ENCODE assay signal across 16 cellular contexts in the genomic region with DNA sequence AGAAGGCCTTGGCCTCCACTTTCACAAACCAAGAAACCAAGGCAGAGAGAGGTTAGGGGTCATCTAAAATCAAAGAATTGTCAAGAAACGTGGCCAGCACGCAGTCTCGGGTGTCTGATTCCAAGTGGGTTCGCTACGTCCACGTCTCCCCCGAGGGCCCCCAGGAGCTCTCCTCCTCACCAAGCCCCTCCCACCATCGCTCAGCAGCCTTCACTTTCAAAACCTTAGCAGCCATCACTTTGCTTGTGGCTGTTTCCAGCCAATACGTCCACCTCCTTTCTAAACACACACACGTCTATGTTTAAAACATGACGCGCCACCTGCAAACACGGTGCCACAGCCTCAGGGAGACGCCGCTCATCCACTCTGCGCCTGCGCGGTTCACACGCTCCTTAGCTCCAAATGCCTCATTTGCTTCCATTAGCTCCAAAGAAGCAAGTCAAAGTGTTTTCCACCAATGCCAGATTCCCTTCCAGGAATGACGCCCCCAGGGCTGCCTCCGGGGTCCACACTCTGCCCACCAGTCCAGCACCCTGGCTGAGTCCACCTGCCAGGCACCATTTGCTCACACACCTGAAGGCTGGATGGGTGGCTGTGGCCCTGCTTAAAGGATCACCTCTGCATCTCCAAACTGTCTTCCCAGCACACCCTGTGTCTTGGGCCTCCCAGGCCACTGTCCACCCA. TPM values are rescaled to one million over a fixed set of nuclear protein-coding genes. Genes with fewer than 3 reads are reported as not detected.
DNase-seq lines count a peak whose midpoint lies in the region; ATAC-seq and TF ChIP-seq lines count a peak whose summit lies in the region.
"Had no signal": no experiment of that assay in that cellular context is flagged by ENCODE, and none has a peak within 500 bp of the region (broad histone marks: within the 10 kb centered on the region; RNA-seq: fewer than 3 reads in every experiment).

No MANE protein-coding gene starts in this region.

- H3K4me2 ChIP-seq in Loucy (ENCODE audit: low read depth, low read length, poor library complexity, severe bottlenecking) = peak overlapping the region; percentile 94

- intact Hi-C loops in Calu3 (cut with micrococcal nuclease; ENCODE audit: unreplicated experiment) = no loop called here

- no peak for DNase-seq in activated CD4-positive, alpha-beta T cell treated with anti-CD3 and anti-CD28 coated beads, Interleukin-2, amount 10 ng/mL, durations not matched to agents 7 days and 5 days
- DNase-seq in activated CD4-positive, alpha-beta T cell treated with anti-CD3 and anti-CD28 coated beads for 48 hours = no peak
- no peak for DNase-seq in effector memory CD8-positive, alpha-beta T cell
- DNase-seq in osteocyte (ENCODE audit: extremely low spot score, unreplicated experiment) = no peak
- DNase-seq in HuH-7 (ENCODE audit: low spot score) = no peak
- no peak for DNase-seq in Calu3
- DNase-seq: endodermal cell; Karpas-422; NCI-H2029; nucleus accumbens; stimulated activated CD4-positive, alpha-beta T cell treated with anti-CD3 and anti-CD28 coated beads, Interleukin-15, amount 100 ng/mL, for 24 hours; uterus had no signal

- H2AFZ ChIP-seq in Loucy (ENCODE audit: low read length) = no peak overlapping the region

- peaks cover 77% of the 10 kb centered on the region for H3K36me3 Mint-ChIP-seq in activated CD4-positive, alpha-beta T cell treated with anti-CD3 and anti-CD28 coated beads, Interleukin-2, amount 10 ng/mL, durations not matched to agents 7 days and 5 days (ENCODE audit: low read depth)
- H3K36me3 Mint-ChIP-seq in effector memory CD8-positive, alpha-beta T cell (ENCODE audit: insufficient read depth) = peaks cover 58% of the 10 kb centered on the region
- H3K36me3 Mint-ChIP-seq in osteocyte (ENCODE audit: unreplicated experiment) (peaks cover 3% of the 10 kb centered on the region), Calu3 (ENCODE audit: insufficient read depth, unreplicated experiment) (peaks cover 7% of the 10 kb centered on the region)

- peak overlapping the region; percentile 87 for H3K4me3 ChIP-seq in Loucy (ENCODE audit: low read length, poor library complexity, severe bottlenecking)
- H3K4me3 ChIP-seq: breast epithelium, uterus had no signal

- POLR2A ChIA-PET in activated CD4-positive, alpha-beta T cell treated with anti-CD3 and anti-CD28 coated beads, Interleukin-2, amount 10 ng/mL, durations not matched to agents 7 days and 5 days (lab: Charles Lee) = no interaction called here

- no peaks in the 10 kb centered on the region for H3K27me3 ChIP-seq in Loucy (ENCODE audit: insufficient read depth, low read length, poor library complexity, severe bottlenecking)
- H3K27me3 ChIP-seq: breast epithelium, uterus had no signal

- H3F3A ChIP-seq in Loucy (ENCODE audit: low read depth) = peaks cover 4% of the 10 kb centered on the region; the same call in 1 of the 2 replicates

- H3K36me3 ChIP-seq in Loucy (ENCODE audit: insufficient read depth, low read length) = no peaks in the 10 kb centered on the region
- H3K36me3 ChIP-seq: breast epithelium, uterus had no signal

- ATAC-seq in effector memory CD8-positive, alpha-beta T cell (replicated peaks) = no peak
- no peak for ATAC-seq in esophagus mucosa
- ATAC-seq: left lobe of liver had no signal

- BruUV-seq in Calu3 (replicated peaks; lab: Mats Ljungman, UMichigan) = no TSS peak

- TF ChIP-seq CTCF in Loucy (conservative IDR thresholded peaks at IDR 0.05; ENCODE audit: low read length) (no peak), osteocyte (IDR thresholded peaks at IDR 0.05) (no peak), Calu3 (IDR thresholded peaks at IDR 0.05; ENCODE audit: unreplicated experiment) (no peak)

- no peaks in the 10 kb centered on the region for H3K27me3 Mint-ChIP-seq in activated CD4-positive, alpha-beta T cell treated with anti-CD3 and anti-CD28 coated beads, Interleukin-2, amount 10 ng/mL, durations not matched to agents 7 days and 5 days
- H3K27me3 Mint-ChIP-seq in effector memory CD8-positive, alpha-beta T cell = no peaks in the 10 kb centered on the region
- H3K27me3 Mint-ChIP-seq in osteocyte (ENCODE audit: unreplicated experiment) (no peaks in the 10 kb centered on the region), Calu3 (ENCODE audit: unreplicated experiment) (no peaks in the 10 kb centered on the region)

- peak overlapping the region; percentile 87 for H3K9ac ChIP-seq in Loucy (ENCODE audit: low read depth, low read length, poor library complexity, severe bottlenecking)

- H4K20me1 ChIP-seq in Loucy (ENCODE audit: insufficient read depth, low read length, poor library complexity, severe bottlenecking) = peaks cover 20% of the 10 kb centered on the region

- peaks cover 76% of the 10 kb centered on the region for H3K4me1 Mint-ChIP-seq in activated CD4-positive, alpha-beta T cell treated with anti-CD3 and anti-CD28 coated beads, Interleukin-2, amount 10 ng/mL, durations not matched to agents 7 days and 5 days
- H3K4me1 Mint-ChIP-seq in effector memory CD8-positive, alpha-beta T cell (ENCODE audit: low read depth in 2 of 2) = peaks cover 68 to 80% of the 10 kb centered on the region in 2 donors
- peaks cover 66% of the 10 kb centered on the region for H3K4me1 Mint-ChIP-seq in osteocyte (ENCODE audit: unreplicated experiment)
- no peaks in the 10 kb centered on the region for H3K4me1 Mint-ChIP-seq in Calu3 (ENCODE audit: low read depth, unreplicated experiment)

- H3K9me3 ChIP-seq in Loucy (ENCODE audit: insufficient read depth, low read depth, low read length) = no peaks in the 10 kb centered on the region
- H3K9me3 ChIP-seq: breast epithelium, uterus had no signal

- peak overlapping the region; percentile 88 for H3K27ac Mint-ChIP-seq in activated CD4-positive, alpha-beta T cell treated with anti-CD3 and anti-CD28 coated beads, Interleukin-2, amount 10 ng/mL, durations not matched to agents 7 days and 5 days
- peak overlapping the region; percentile 89 to 96 for H3K27ac Mint-ChIP-seq in effector memory CD8-positive, alpha-beta T cell
- H3K27ac Mint-ChIP-seq in osteocyte (ENCODE audit: unreplicated experiment) (peak overlapping the region; percentile 98), Calu3 (ENCODE audit: unreplicated experiment) (no peak overlapping the region)
- H3K27ac Mint-ChIP-seq: endodermal cell had no signal

- H3K9me2 ChIP-seq in Loucy (replicated peaks; ENCODE audit: low read depth, low read length) = no peaks in the 10 kb centered on the region

- H3K4me3 Mint-ChIP-seq in activated CD4-positive, alpha-beta T cell treated with anti-CD3 and anti-CD28 coated beads, Interleukin-2, amount 10 ng/mL, durations not matched to agents 7 days and 5 days = peak overlapping the region; percentile 92
- H3K4me3 Mint-ChIP-seq in effector memory CD8-positive, alpha-beta T cell = peak overlapping the region; percentile 99 to 100
- no peak overlapping the region for H3K4me3 Mint-ChIP-seq in osteocyte (ENCODE audit: unreplicated experiment)
- H3K4me3 Mint-ChIP-seq in Calu3 (ENCODE audit: low read depth, unreplicated experiment) = no peak overlapping the region
- H3K4me3 Mint-ChIP-seq: endodermal cell had no signal

- H3K79me2 ChIP-seq in Loucy (ENCODE audit: insufficient read depth, low read length) = peaks cover 97% of the 10 kb centered on the region

- H3K9me3 Mint-ChIP-seq in activated CD4-positive, alpha-beta T cell treated with anti-CD3 and anti-CD28 coated beads, Interleukin-2, amount 10 ng/mL, durations not matched to agents 7 days and 5 days = peaks cover 17% of the 10 kb centered on the region
- no peaks in the 10 kb centered on the region for H3K9me3 Mint-ChIP-seq in effector memory CD8-positive, alpha-beta T cell
- H3K9me3 Mint-ChIP-seq in osteocyte (ENCODE audit: unreplicated experiment) (no peaks in the 10 kb centered on the region), Calu3 (ENCODE audit: low read depth, unreplicated experiment) (no peaks in the 10 kb centered on the region)
- H3K9me3 Mint-ChIP-seq: endodermal cell had no signal

- CTCF ChIA-PET in activated CD4-positive, alpha-beta T cell treated with anti-CD3 and anti-CD28 coated beads, Interleukin-2, amount 10 ng/mL, durations not matched to agents 7 days and 5 days (lab: Charles Lee) = interaction anchor here (0.6 to 3.6 kb wide), 10 partner anchors 8 to 69 kb away, joined by 3 to 15 read pairs (median 4); no protein-coding TSS in a partner anchor
- CTCF ChIA-PET in Calu3 (lab: Charles Lee) = no interaction called here

- H3K4me1 ChIP-seq in Loucy (ENCODE audit: insufficient read depth, low read length, poor library complexity, severe bottlenecking) = peaks cover 83% of the 10 kb centered on the region

RNA-seq across cellular contexts. Expression of a gene that starts 5.5 kb away (rescaled TPM):
- total RNA-seq in activated CD4-positive, alpha-beta T cell treated with anti-CD3 and anti-CD28 coated beads, Interleukin-2, amount 10 ng/mL, durations not matched to agents 7 days and 5 days = 100 to 1,000 TPM; 114 to 115 TPM
- total RNA-seq in osteocyte (44.8 and 45.5 TPM in 2 replicates), esophagus mucosa (1.6 TPM), Calu3 (2022) (0.26 and 0.49 TPM in 2 replicates)

RNA-seq across cellular contexts. Expression of a gene that starts 52.1 kb away (rescaled TPM):
- total RNA-seq in activated CD4-positive, alpha-beta T cell treated with anti-CD3 and anti-CD28 coated beads, Interleukin-2, amount 10 ng/mL, durations not matched to agents 7 days and 5 days = not detected
- total RNA-seq in osteocyte = not detected in 2 replicates
- not detected for total RNA-seq in esophagus mucosa
- not detected in 2 replicates for total RNA-seq in Calu3 (2022)
- total RNA-seq: breast epithelium, endodermal cell, left lobe of liver, uterus had no signal

Comparison
In these comparisons a context has a peak if more than half of its experiments do, and no peak if none do; other contexts are left out.
1. H3K4me3 Mint-ChIP-seq: peak in activated CD4-positive, alpha-beta T cell treated with anti-CD3 and anti-CD28 coated beads, Interleukin-2, amount 10 ng/mL, durations not matched to agents 7 days and 5 days (single experiment) and effector memory CD8-positive, alpha-beta T cell (2 of 2); none in osteocyte (single experiment) and Calu3 (single experiment).
2. RNA of a gene that starts 5.5 kb away (total RNA-seq): 114 to 115 TPM in activated CD4-positive, alpha-beta T cell treated with anti-CD3 and anti-CD28 coated beads, Interleukin-2, amount 10 ng/mL, durations not matched to agents 7 days and 5 days and 44.8 to 45.5 TPM in osteocyte; 1.6 TPM in esophagus mucosa (single experiment) and 0.26 to 0.49 TPM in Calu3; every median in the first group is over 10 times any median in the second.